31 cellular contexts compared by ENCODE assay signal in the genomic region with DNA sequence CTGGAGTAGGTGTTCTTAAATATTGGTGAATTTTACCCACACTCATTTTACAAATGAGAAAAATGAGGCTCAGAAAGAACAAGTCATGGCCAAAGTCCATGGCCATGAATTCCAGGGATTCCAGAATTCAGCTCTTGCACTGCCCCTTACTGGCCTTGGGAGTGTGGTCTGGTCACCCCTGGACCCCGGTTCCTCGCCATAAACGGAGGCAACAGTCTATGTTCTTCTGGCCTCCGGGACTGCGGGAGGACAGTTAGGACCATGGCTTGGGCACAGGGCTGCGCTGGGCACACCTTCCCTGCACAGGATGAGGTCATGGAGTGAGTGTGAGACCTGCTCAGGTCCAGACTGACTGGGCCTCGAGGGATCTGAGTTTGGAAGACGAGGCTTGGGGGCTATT. TPM values are rescaled to one million over a fixed set of nuclear protein-coding genes. Genes with fewer than 3 reads are reported as not detected.
DNase-seq lines count a peak whose midpoint lies in the region; ATAC-seq, FAIRE-seq and TF ChIP-seq lines count a peak whose summit lies in the region.
"Had no signal": no experiment of that assay in that cellular context is flagged by ENCODE, and none has a peak within 500 bp of the region (broad histone marks: within the 10 kb centered on the region; RNA-seq: fewer than 3 reads in every experiment).

No MANE protein-coding gene starts in this region.

- H2BK120ac ChIP-seq in H1 (replicated peaks; ENCODE audit: low read depth, low read length) (no peak overlapping the region), mesenchymal stem cell (ENCODE audit: low read depth, low read length) (no peak overlapping the region)

- no peak overlapping the region for H3K23ac ChIP-seq in H1 (ENCODE audit: insufficient read length)
- H3K23ac ChIP-seq in mesenchymal stem cell (ENCODE audit: low read length in 2 of 2), result no peak overlapping the region

- peaks cover 3% of the 10 kb centered on the region; the same call in 1 of the 2 replicates for H3K23me2 ChIP-seq in H1 (ENCODE audit: low read depth, low read length)

- H3K36me3 ChIP-seq in H1 (ENCODE audit: control insufficient read depth in 2 of 4, insufficient read depth in 4 of 4, low read length in 3 of 4) (no peaks in the 10 kb centered on the region), HepG2 (replicated peaks in 1 of 2; ENCODE audit: control insufficient read depth in 1 of 2, insufficient read depth in 2 of 2, low read length in 2 of 2) (no peaks in the 10 kb centered on the region), osteoblast (ENCODE audit: insufficient read depth, low read length) (no peaks in the 10 kb centered on the region), PC-9 (ENCODE audit: low read depth) (no peaks in the 10 kb centered on the region), mesenchymal stem cell (ENCODE audit: control insufficient read depth in 1 of 2, insufficient read depth in 2 of 2, low read depth in 1 of 2, low read length in 2 of 2) (no peaks in the 10 kb centered on the region)
- H3K36me3 ChIP-seq: BE2C, BLaER1 had no signal

- H2AFZ ChIP-seq in H1 (ENCODE audit: low read length), result no peak overlapping the region
- H2AFZ ChIP-seq in HepG2 (ENCODE audit: low read length), result no peak overlapping the region
- no peak overlapping the region for H2AFZ ChIP-seq in osteoblast (ENCODE audit: low read length)
- H2AFZ ChIP-seq in PC-9, result no peak overlapping the region
- H2AFZ ChIP-seq in mesenchymal stem cell (ENCODE audit: low read depth, low read length), result no peak overlapping the region

- H3K4me1 ChIP-seq in H1 (replicated peaks in 1 of 4; ENCODE audit: control insufficient read depth in 3 of 4, insufficient read depth in 4 of 4, low read length in 3 of 4) (peaks cover 0 to 3% (median 0%) of the 10 kb centered on the region in 4 experiments; a peak in 1 of 7 replicates), HepG2 (ENCODE audit: insufficient read depth, low read length) (peaks cover 52% of the 10 kb centered on the region), osteoblast (ENCODE audit: insufficient read depth, low read length) (no peaks in the 10 kb centered on the region), PC-9 (replicated peaks; ENCODE audit: insufficient read depth) (no peaks in the 10 kb centered on the region), mesenchymal stem cell (ENCODE audit: control insufficient read depth, insufficient read depth, low read depth, low read length) (peaks cover 2% of the 10 kb centered on the region)
- H3K4me1 ChIP-seq: BE2C had no signal

- in situ Hi-C loops in HepG2 (cut with HindIII; ENCODE audit: extremely low pct_ligation_motif_present, low pct_unique_long_range_greater_than_20kb), result loop anchor here (5.0 kb wide), 1 partner anchor 62 kb away; no protein-coding TSS in a partner anchor

- POLR2A ChIA-PET in H1 (lab: Charles Lee; ENCODE audit: partially characterized antibody) (no interaction called here), HepG2 (lab: Yijun Ruan, JAX) (interaction anchor here (0.7 to 2.8 kb wide), 8 partner anchors 13 to 64 kb away, joined by 3 to 15 read pairs (median 6); partner anchors contain the start of gene OTUB2), PC-9 (lab: Charles Lee; ENCODE audit: unreplicated experiment) (no interaction called here)

- TF ChIP-seq RAD21 in H1 (IDR thresholded peaks at IDR 0.05 in 1 of 2, conservative IDR thresholded peaks at IDR 0.05 in 1 of 2; ENCODE audit: low read depth in 2 of 2, low read length in 2 of 2) (no peak), HepG2 (CRISPR knock-in tag; IDR thresholded peaks at IDR 0.05) (no peak)

- BruUV-seq in HepG2 (replicated peaks; lab: Mats Ljungman, UMichigan) (no TSS peak), PC-9 (replicated peaks; lab: Mats Ljungman, UMichigan) (no TSS peak)

- no peak overlapping the region for H3K14ac ChIP-seq in H1 (ENCODE audit: insufficient read length)
- no peak overlapping the region for H3K14ac ChIP-seq in mesenchymal stem cell (ENCODE audit: low read length in 2 of 2)

- no peak overlapping the region for H4K5ac ChIP-seq in H1 (ENCODE audit: insufficient read length, low read depth, low read length)

- H3K4ac ChIP-seq in H1 (replicated peaks; ENCODE audit: insufficient read length, low read depth, low read length), result no peak overlapping the region
- H3K4ac ChIP-seq in mesenchymal stem cell (ENCODE audit: low read depth in 1 of 2, low read length in 2 of 2), result no peak overlapping the region

- H4K91ac ChIP-seq in H1 (replicated peaks; ENCODE audit: insufficient read length, low read length) (no peak overlapping the region), mesenchymal stem cell (ENCODE audit: low read length) (no peak overlapping the region)

- TF ChIP-seq POLR2A in H1 (IDR thresholded peaks at IDR 0.05; ENCODE audit: control extremely low read depth in 1 of 2, low read depth in 2 of 2, low read length in 2 of 2) (no peak), HepG2 (IDR thresholded peaks at IDR 0.05; ENCODE audit: insufficient read depth in 1 of 2, low read depth in 2 of 2, low read length in 2 of 2) (no peak; a peak in 1 of 4 replicates)

- H3K27me3 ChIP-seq in H1 (replicated peaks in 1 of 4; ENCODE audit: control insufficient read depth in 3 of 4, extremely low read depth in 1 of 4, insufficient read depth in 3 of 4, low read length in 3 of 4) (0 out of 7 replicates have a peak, but pooled peaks cover 0 to 2% (median 0%) of the 10 kb centered on the region in 4 experiments), HepG2 (ENCODE audit: control insufficient read depth in 1 of 2, insufficient read depth in 2 of 2, low read length in 2 of 2) (peaks cover 0 to 8% of the 10 kb centered on the region in 2 experiments; a peak in 2 of 5 replicates), osteoblast (ENCODE audit: insufficient read depth, low read length) (peaks cover 12% of the 10 kb centered on the region), PC-9 (ENCODE audit: insufficient read depth, low read depth) (no peaks in the 10 kb centered on the region), mesenchymal stem cell (ENCODE audit: control insufficient read depth in 1 of 2, insufficient read depth in 1 of 2, low read length in 2 of 2) (peaks cover 19 to 70% of the 10 kb centered on the region in 2 experiments)
- H3K27me3 ChIP-seq: BE2C, BLaER1 had no signal

- H2AK5ac ChIP-seq in H1 (ENCODE audit: low read depth, low read length) (no peak overlapping the region), mesenchymal stem cell (ENCODE audit: low read length, severe bottlenecking) (no peak overlapping the region)

- CTCF ChIA-PET in H1 (lab: Charles Lee; ENCODE audit: partially characterized antibody), result interaction anchor here (0.6 to 20.5 kb wide), 24 partner anchors 8 to 345 kb away, joined by 3 to 484 read pairs (median 6); partner anchors contain the start of gene OTUB2
- CTCF ChIA-PET in HepG2 (lab: Yijun Ruan, JAX; ENCODE audit: low intra/inter-chr PET ratio, low total read pairs), result interaction anchor here (1.4 kb wide), 1 partner anchor 50 kb away, joined by 3 read pairs; no protein-coding TSS in a partner anchor
- CTCF ChIA-PET in PC-9 (lab: Charles Lee), result no interaction called here

- H3K18ac ChIP-seq in H1 (ENCODE audit: extremely low read depth, low read length) (no peak overlapping the region), mesenchymal stem cell (ENCODE audit: low read depth in 1 of 2, low read length in 2 of 2) (no peak overlapping the region)

- peak; percentile 75 for ATAC-seq in HepG2
- ATAC-seq: GM12878 had no signal

- H3K56ac ChIP-seq in H1 (replicated peaks; ENCODE audit: insufficient read length, low read depth, low read length), result no peak overlapping the region

- H3F3A ChIP-seq in PC-9 (ENCODE audit: insufficient read depth, low read depth), result no peaks in the 10 kb centered on the region

- H4K8ac ChIP-seq in H1 (ENCODE audit: extremely low read depth, insufficient read depth, low read length), result no peak overlapping the region
- H4K8ac ChIP-seq in mesenchymal stem cell (ENCODE audit: low read length), result no peak overlapping the region

- 88% methylated on average over 8 of the region's 8 CpGs; no CpG with 5 or more reads in 1 of the 2 experiments for WGBS in H1 (ENCODE audit: extremely low coverage in 1 of 2, insufficient coverage in 1 of 2, insufficient read length in 1 of 2, insufficient replicate concordance in 2 of 2, low coverage in 1 of 2, low lambda C conversion rate in 2 of 2, missing lambda C conversion rate in 1 of 2), 2 experiments
- WGBS in HepG2 (ENCODE audit: low lambda C conversion rate), result 0% methylated on average over 4 of the region's 8 CpGs
- 83% methylated on average over 8 of the region's 8 CpGs for WGBS in mesenchymal stem cell

- H3K79me2 ChIP-seq in H1 (ENCODE audit: control insufficient read depth in 1 of 2, insufficient read depth in 2 of 2, low read length in 2 of 2), result no peaks in the 10 kb centered on the region
- H3K79me2 ChIP-seq in HepG2 (ENCODE audit: insufficient read depth, low read length), result no peaks in the 10 kb centered on the region
- H3K79me2 ChIP-seq in osteoblast (ENCODE audit: insufficient read depth, low read length), result no peaks in the 10 kb centered on the region
- no peaks in the 10 kb centered on the region for H3K79me2 ChIP-seq in PC-9 (ENCODE audit: low read depth)

- H4K20me1 ChIP-seq in H1 (replicated peaks in 1 of 2; ENCODE audit: control insufficient read depth in 1 of 2, insufficient read depth in 2 of 2, low read length in 2 of 2), result peaks cover 0 to 2% of the 10 kb centered on the region in 2 experiments
- no peaks in the 10 kb centered on the region for H4K20me1 ChIP-seq in HepG2 (ENCODE audit: insufficient read depth, low read length)
- H4K20me1 ChIP-seq in osteoblast (ENCODE audit: insufficient read depth, low read length), result no peaks in the 10 kb centered on the region
- H4K20me1 ChIP-seq in PC-9 (ENCODE audit: insufficient read depth), result no peaks in the 10 kb centered on the region
- H4K20me1 ChIP-seq: BLaER1 had no signal

- H3K9ac ChIP-seq in H1 (replicated peaks in 1 of 4; ENCODE audit: extremely low read depth in 1 of 4, low read depth in 3 of 4, low read length in 3 of 4) (no peak overlapping the region), HepG2 (ENCODE audit: insufficient read depth, low read depth, low read length) (peak overlapping the region; percentile 21; the same call in 1 of the 2 replicates), mesenchymal stem cell (ENCODE audit: low read length) (no peak overlapping the region)
- H3K9ac ChIP-seq: BLaER1 had no signal

- H2BK15ac ChIP-seq in H1 (ENCODE audit: low read length) (no peak overlapping the region), mesenchymal stem cell (ENCODE audit: low read depth, poor library complexity, severe bottlenecking) (no peak overlapping the region)

- no peaks in the 10 kb centered on the region for H3K9me3 ChIP-seq in H1 (ENCODE audit: insufficient read depth in 2 of 2, low read depth in 1 of 2, low read length in 1 of 2)
- H3K9me3 ChIP-seq in HepG2 (ENCODE audit: low read length), result no peaks in the 10 kb centered on the region
- no peaks in the 10 kb centered on the region for H3K9me3 ChIP-seq in osteoblast (ENCODE audit: low read depth, low read length)
- H3K9me3 ChIP-seq in PC-9 (ENCODE audit: insufficient read depth, low read depth), result no peaks in the 10 kb centered on the region
- H3K9me3 ChIP-seq in mesenchymal stem cell (ENCODE audit: control insufficient read depth, low read length), result no peaks in the 10 kb centered on the region
- H3K9me3 ChIP-seq: BE2C, BLaER1 had no signal

- H2BK12ac ChIP-seq in H1 (ENCODE audit: low read depth, low read length), result peak overlapping the region; percentile 43; the same call in 1 of the 2 replicates
- H2BK12ac ChIP-seq in mesenchymal stem cell (ENCODE audit: low read length in 2 of 2), result no peak overlapping the region

- intact Hi-C loops in HepG2 (cut with micrococcal nuclease; ENCODE audit: unreplicated experiment) (loop anchor here (2.0 kb wide), 1 partner anchor 57 kb away; no protein-coding TSS in a partner anchor), PC-9 (cut with micrococcal nuclease; ENCODE audit: unreplicated experiment) (no loop called here)

- no peak overlapping the region for H2BK20ac ChIP-seq in H1 (ENCODE audit: low read length)

- no peak overlapping the region for H3K4me2 ChIP-seq in H1 (ENCODE audit: insufficient read depth in 1 of 2, low read depth in 2 of 2, low read length in 2 of 2)
- peak overlapping the region; percentile 87 for H3K4me2 ChIP-seq in HepG2 (ENCODE audit: low read depth, low read length)
- H3K4me2 ChIP-seq in osteoblast (ENCODE audit: insufficient read depth, low read length), result no peak overlapping the region
- no peak overlapping the region for H3K4me2 ChIP-seq in PC-9
- H3K4me2 ChIP-seq in mesenchymal stem cell (ENCODE audit: low read length, poor library complexity, severe bottlenecking), result no peak overlapping the region
- H3K4me2 ChIP-seq: BLaER1 had no signal

- TF ChIP-seq EP300 in H1 (IDR thresholded peaks at IDR 0.05; ENCODE audit: borderline replicate concordance in 1 of 2, low read depth in 2 of 2, low read length in 2 of 2) (no peak), HepG2 (IDR thresholded peaks at IDR 0.05; ENCODE audit: low read depth in 2 of 2, low read length in 2 of 2) (no peak), HepG2 (CRISPR knock-in tag; IDR thresholded peaks at IDR 0.05; ENCODE audit: borderline replicate concordance) (no peak)

- H3K4me3 ChIP-seq in H1 (ENCODE audit: extremely low read depth in 1 of 4, insufficient read depth in 2 of 4, low read depth in 3 of 4, low read length in 4 of 4) (no peak overlapping the region), HepG2 (replicated peaks in 1 of 3; ENCODE audit: insufficient read depth in 1 of 3, low read depth in 2 of 3, low read length in 3 of 3) (peak overlapping the region in 2 of 3 experiments; percentile 18 to 62; a peak in 3 of 6 replicates), osteoblast (ENCODE audit: insufficient read depth, low read length) (no peak overlapping the region), PC-9 (no peak overlapping the region), mesenchymal stem cell (ENCODE audit: insufficient read depth in 1 of 2, low read depth in 1 of 2, low read length in 2 of 2) (no peak overlapping the region)
- H3K4me3 ChIP-seq: BLaER1, GM12878 had no signal

- no peaks in the 10 kb centered on the region for H3K79me1 ChIP-seq in H1 (ENCODE audit: low read depth, low read length)
- H3K79me1 ChIP-seq in mesenchymal stem cell (replicated peaks; ENCODE audit: low read length, poor library complexity, severe bottlenecking), result no peaks in the 10 kb centered on the region

- DNase-seq in H1 (ENCODE audit: low read depth in 1 of 2, low spot score in 2 of 2) (no peak), HepG2 (ENCODE audit: low spot score) (peak; percentile 77), osteoblast (ENCODE audit: insufficient read length, low spot score, missing footprints) (peak; percentile 85), PC-9 (no peak), mesenchymal stem cell (no peak)
- DNase-seq in stimulated activated CD4-positive, alpha-beta T cell treated with anti-CD3 and anti-CD28 coated beads, Interleukin-12 subunit alpha, Interleukin-12 subunit beta, amount 100 ng/mL, for 4 hours, result no peak
- DNase-seq: 8988T; ACHN; BE2C; C1 segment of cervical spinal cord; CD4-positive, alpha-beta memory T cell; CD4-positive, CD25-positive, alpha-beta regulatory T cell; CD8-positive, alpha-beta memory T cell; COR-L47; DMS 273 treated with DMSO at 0.1 percent for 48 hours; DMS153; DMS53; DMS79; DND-41; EL; GDM1 had no signal

- H3K27ac ChIP-seq in H1 (ENCODE audit: low read depth, low read length), result no peak overlapping the region
- H3K27ac ChIP-seq in HepG2 (ENCODE audit: extremely low read length, insufficient read depth, low read length), result peak overlapping the region; percentile 53
- no peak overlapping the region for H3K27ac ChIP-seq in osteoblast (ENCODE audit: low read depth, low read length)
- no peak overlapping the region for H3K27ac ChIP-seq in PC-9
- H3K27ac ChIP-seq in mesenchymal stem cell (ENCODE audit: low read length, poor library complexity, severe bottlenecking), result no peak overlapping the region
- H3K27ac ChIP-seq: BLaER1 had no signal

- TF ChIP-seq CTCF in H1 (IDR thresholded peaks at IDR 0.05; ENCODE audit: control extremely low read depth in 1 of 3, insufficient read depth in 1 of 3, low read depth in 1 of 3, low read length in 3 of 3) (no peak), HepG2 (CRISPR knock-in tag; IDR thresholded peaks at IDR 0.05) (peak; percentile 58), osteoblast (IDR thresholded peaks at IDR 0.05; ENCODE audit: extremely low read depth, low read depth, low read length) (no peak), PC-9 (conservative IDR thresholded peaks at IDR 0.05) (no peak)

- H3K9me2 ChIP-seq in PC-9 (ENCODE audit: insufficient read depth), result no peaks in the 10 kb centered on the region

- no peak for FAIRE-seq in H1 (lab: Jason Lieb, UNC)
- FAIRE-seq in HepG2 (lab: Jason Lieb, UNC), result peak; percentile 87
- FAIRE-seq: A204.1, GM12878, GM18507, GM19239 had no signal

- H2BK5ac ChIP-seq in H1 (ENCODE audit: low read depth, low read length), result no peak overlapping the region
- no peak overlapping the region for H2BK5ac ChIP-seq in mesenchymal stem cell (ENCODE audit: low read depth, low read length, poor library complexity, severe bottlenecking)

RNA-seq across cellular contexts. Expression of gene CCDC197, which starts 6.9 kb away (rescaled TPM):
- total RNA-seq in H1 (2021; fragmentation: NEBNext Ultra II Directional; extraction: Animal tissue kit (Norgen Biotek cat#: 25700)), result not detected in 2 replicates
- polyA plus RNA-seq in H1 (2011; rRNA removed), result not detected in 2 replicates
- polyA plus RNA-seq in H1 (2011; cell fraction: cytosol; rRNA removed), result not detected
- not detected for polyA plus RNA-seq in H1 (2011; cell fraction: nucleus; rRNA removed)
- not detected in 4 replicates for polyA plus RNA-seq in H1 (2012, experiment 1 of 2)
- polyA plus RNA-seq in H1 (2012, experiment 2 of 2), result not detected
- polyA plus RNA-seq in H1 (2013, experiment 1 of 2), result not detected
- not detected for polyA plus RNA-seq in H1 (2013, experiment 2 of 2)
- not detected in 2 replicates for polyA minus RNA-seq in H1 (2011; rRNA and poly(A)+ RNA removed)
- not detected for polyA minus RNA-seq in H1 (2011; cell fraction: cytosol; rRNA and poly(A)+ RNA removed)
- not detected for polyA minus RNA-seq in H1 (2011; cell fraction: nucleus; rRNA and poly(A)+ RNA removed)
- total RNA-seq in HepG2 (2016; rRNA removed; fragmentation: Illumina TruSeq; extraction: Trizol), result 0.11 TPM in 1 of 2 replicates, not detected in the other
- total RNA-seq in HepG2 (2016; cell fraction: cytosol; rRNA removed; fragmentation: Illumina TruSeq; extraction: Trizol; ENCODE audit: low read depth), result not detected in 2 replicates
- not detected in 2 replicates for total RNA-seq in HepG2 (2016; cell fraction: insoluble cytoplasmic fraction; rRNA removed; fragmentation: Illumina TruSeq; extraction: Trizol)
- total RNA-seq in HepG2 (2016; cell fraction: membrane; rRNA removed; fragmentation: Illumina TruSeq; extraction: Trizol), result not detected in 2 replicates
- total RNA-seq in HepG2 (2016; cell fraction: nucleus; rRNA removed; fragmentation: Illumina TruSeq; extraction: Trizol), result not detected in 2 replicates
- 0.13 TPM in 1 of 2 replicates, not detected in the other for polyA plus RNA-seq in HepG2 (2011; rRNA removed)
- not detected in 2 replicates for polyA plus RNA-seq in HepG2 (2011; cell fraction: cytosol; rRNA removed)
- 0.17 TPM in 1 of 2 replicates, not detected in the other for polyA plus RNA-seq in HepG2 (2011; cell fraction: nucleus; rRNA removed)
- 0.11 TPM in 1 of 2 replicates, not detected in the other for polyA plus RNA-seq in HepG2 (2012)
- polyA plus RNA-seq in HepG2 (2016; cell fraction: cytosol; fragmentation: Illumina TruSeq; extraction: Trizol; ENCODE audit: low read depth), result not detected in 2 replicates
- polyA plus RNA-seq in HepG2 (2016; cell fraction: insoluble cytoplasmic fraction; fragmentation: Illumina TruSeq; extraction: Trizol; ENCODE audit: low read depth), result not detected in 2 replicates
- 0.16 TPM in 1 of 2 replicates, not detected in the other for polyA plus RNA-seq in HepG2 (2016; cell fraction: membrane; fragmentation: Illumina TruSeq; extraction: Trizol; ENCODE audit: low read depth)
- 0.33 TPM in 1 of 2 replicates, not detected in the other for polyA plus RNA-seq in HepG2 (2016; cell fraction: nucleus; fragmentation: Illumina TruSeq; extraction: Trizol; ENCODE audit: insufficient read depth, low read depth)
- polyA minus RNA-seq in HepG2 (2011; rRNA and poly(A)+ RNA removed; ENCODE audit: low replicate concordance), result 0.20 TPM in 1 of 2 replicates, not detected in the other
- not detected in 2 replicates for polyA minus RNA-seq in HepG2 (2011; cell fraction: cytosol; rRNA and poly(A)+ RNA removed)
- not detected in 2 replicates for polyA minus RNA-seq in HepG2 (2011; cell fraction: nucleus; rRNA and poly(A)+ RNA removed)
- total RNA-seq in osteoblast, result not detected in 2 replicates
- total RNA-seq in PC-9 (2021), result not detected in 2 replicates
- not detected for polyA plus RNA-seq in mesenchymal stem cell (2013, experiment 1 of 2)
- not detected for polyA plus RNA-seq in mesenchymal stem cell (2013, experiment 2 of 2)
- total RNA-seq: A673; CD4-positive, alpha-beta memory T cell; CD4-positive, CD25-positive, alpha-beta regulatory T cell; CD8-positive, alpha-beta memory T cell; Daoy; G401; GM12878 had no signal
- polyA plus RNA-seq: AG04450; CD14-positive monocyte; CD4-positive, alpha-beta memory T cell; CD4-positive, CD25-positive, alpha-beta regulatory T cell; CD8-positive, alpha-beta memory T cell had no signal

RNA-seq across cellular contexts. Expression of gene OTUB2, which starts 22.1 kb away (rescaled TPM):
- 4.1 and 4.2 TPM in 2 replicates for total RNA-seq in H1 (2021; fragmentation: NEBNext Ultra II Directional; extraction: Animal tissue kit (Norgen Biotek cat#: 25700))
- polyA plus RNA-seq in H1 (2011; rRNA removed) (2.2 and 2.6 TPM in 2 replicates), HepG2 (2011; rRNA removed) (2.4 and 3.0 TPM in 2 replicates)
- polyA plus RNA-seq in H1 (2011; cell fraction: cytosol; rRNA removed), result 2.1 TPM
- 3.1 TPM for polyA plus RNA-seq in H1 (2011; cell fraction: nucleus; rRNA removed)
- 2.8 to 4.1 TPM (median 3.5 TPM) in 4 replicates for polyA plus RNA-seq in H1 (2012, experiment 1 of 2)
- 5.0 TPM for polyA plus RNA-seq in H1 (2012, experiment 2 of 2)
- polyA plus RNA-seq in H1 (2013, experiment 1 of 2), result 2.3 TPM
- polyA plus RNA-seq in H1 (2013, experiment 2 of 2), result 2.1 TPM
- polyA minus RNA-seq in H1 (2011; rRNA and poly(A)+ RNA removed), result 7.9 and 8.0 TPM in 2 replicates
- polyA minus RNA-seq in H1 (2011; cell fraction: cytosol; rRNA and poly(A)+ RNA removed), result 4.5 TPM
- polyA minus RNA-seq in H1 (2011; cell fraction: nucleus; rRNA and poly(A)+ RNA removed), result 5.9 TPM
- total RNA-seq in HepG2 (2016; rRNA removed; fragmentation: Illumina TruSeq; extraction: Trizol) (2.2 and 2.4 TPM in 2 replicates), osteoblast (1.2 and 1.4 TPM in 2 replicates), PC-9 (2021) (0.43 and 0.55 TPM in 2 replicates)
- total RNA-seq in HepG2 (2016; cell fraction: cytosol; rRNA removed; fragmentation: Illumina TruSeq; extraction: Trizol; ENCODE audit: low read depth), result 0.30 and 0.44 TPM in 2 replicates
- total RNA-seq in HepG2 (2016; cell fraction: insoluble cytoplasmic fraction; rRNA removed; fragmentation: Illumina TruSeq; extraction: Trizol), result 1.8 and 1.9 TPM in 2 replicates
- 1.2 and 1.4 TPM in 2 replicates for total RNA-seq in HepG2 (2016; cell fraction: membrane; rRNA removed; fragmentation: Illumina TruSeq; extraction: Trizol)
- total RNA-seq in HepG2 (2016; cell fraction: nucleus; rRNA removed; fragmentation: Illumina TruSeq; extraction: Trizol), result 2.6 and 3.1 TPM in 2 replicates
- polyA plus RNA-seq in HepG2 (2011; cell fraction: cytosol; rRNA removed), result 2.3 and 2.6 TPM in 2 replicates
- 3.9 and 4.1 TPM in 2 replicates for polyA plus RNA-seq in HepG2 (2011; cell fraction: nucleus; rRNA removed)
- 1.4 and 1.9 TPM in 2 replicates for polyA plus RNA-seq in HepG2 (2012)
- polyA plus RNA-seq in HepG2 (2016; cell fraction: cytosol; fragmentation: Illumina TruSeq; extraction: Trizol; ENCODE audit: low read depth), result 0.21 and 0.70 TPM in 2 replicates
- polyA plus RNA-seq in HepG2 (2016; cell fraction: insoluble cytoplasmic fraction; fragmentation: Illumina TruSeq; extraction: Trizol; ENCODE audit: low read depth), result 2.0 and 2.3 TPM in 2 replicates
- 0.58 and 1.0 TPM in 2 replicates for polyA plus RNA-seq in HepG2 (2016; cell fraction: membrane; fragmentation: Illumina TruSeq; extraction: Trizol; ENCODE audit: low read depth)
- polyA plus RNA-seq in HepG2 (2016; cell fraction: nucleus; fragmentation: Illumina TruSeq; extraction: Trizol; ENCODE audit: insufficient read depth, low read depth), result 2.1 and 2.3 TPM in 2 replicates
- 0.49 and 8.2 TPM in 2 replicates for polyA minus RNA-seq in HepG2 (2011; rRNA and poly(A)+ RNA removed; ENCODE audit: low replicate concordance)
- polyA minus RNA-seq in HepG2 (2011; cell fraction: cytosol; rRNA and poly(A)+ RNA removed), result 3.3 and 4.7 TPM in 2 replicates
- 10.0 and 11.3 TPM in 2 replicates for polyA minus RNA-seq in HepG2 (2011; cell fraction: nucleus; rRNA and poly(A)+ RNA removed)
- polyA plus RNA-seq in mesenchymal stem cell (2013, experiment 1 of 2), result 1.1 TPM
- 1.1 TPM for polyA plus RNA-seq in mesenchymal stem cell (2013, experiment 2 of 2)

RNA-seq across cellular contexts. Expression of gene ASB2, which starts 27.6 kb away (rescaled TPM):
- total RNA-seq in H1 (2021; fragmentation: NEBNext Ultra II Directional; extraction: Animal tissue kit (Norgen Biotek cat#: 25700)), result 0.77 and 1.0 TPM in 2 replicates
- polyA plus RNA-seq in H1 (2011; rRNA removed), result 2.1 and 3.2 TPM in 2 replicates
- 1.3 TPM for polyA plus RNA-seq in H1 (2011; cell fraction: cytosol; rRNA removed)
- 0.91 TPM for polyA plus RNA-seq in H1 (2011; cell fraction: nucleus; rRNA removed)
- 0.37 to 0.97 TPM (median 0.77 TPM) in 4 replicates for polyA plus RNA-seq in H1 (2012, experiment 1 of 2)
- polyA plus RNA-seq in H1 (2012, experiment 2 of 2), result 0.47 TPM
- polyA plus RNA-seq in H1 (2013, experiment 1 of 2), result 0.83 TPM
- polyA plus RNA-seq in H1 (2013, experiment 2 of 2), result 1.2 TPM
- 1.2 and 2.1 TPM in 2 replicates for polyA minus RNA-seq in H1 (2011; rRNA and poly(A)+ RNA removed)
- 3.7 TPM for polyA minus RNA-seq in H1 (2011; cell fraction: cytosol; rRNA and poly(A)+ RNA removed)
- 1.9 TPM for polyA minus RNA-seq in H1 (2011; cell fraction: nucleus; rRNA and poly(A)+ RNA removed)
- 0.46 and 0.82 TPM in 2 replicates for total RNA-seq in HepG2 (2016; rRNA removed; fragmentation: Illumina TruSeq; extraction: Trizol)
- 0.26 and 0.40 TPM in 2 replicates for total RNA-seq in HepG2 (2016; cell fraction: cytosol; rRNA removed; fragmentation: Illumina TruSeq; extraction: Trizol; ENCODE audit: low read depth)
- 0.62 and 0.93 TPM in 2 replicates for total RNA-seq in HepG2 (2016; cell fraction: insoluble cytoplasmic fraction; rRNA removed; fragmentation: Illumina TruSeq; extraction: Trizol)
- 0.37 and 0.83 TPM in 2 replicates for total RNA-seq in HepG2 (2016; cell fraction: membrane; rRNA removed; fragmentation: Illumina TruSeq; extraction: Trizol)
- 1.1 and 1.3 TPM in 2 replicates for total RNA-seq in HepG2 (2016; cell fraction: nucleus; rRNA removed; fragmentation: Illumina TruSeq; extraction: Trizol)
- 4.1 and 4.5 TPM in 2 replicates for polyA plus RNA-seq in HepG2 (2011; rRNA removed)
- polyA plus RNA-seq in HepG2 (2011; cell fraction: cytosol; rRNA removed), result 4.5 and 6.1 TPM in 2 replicates
- 9.6 and 13.9 TPM in 2 replicates for polyA plus RNA-seq in HepG2 (2011; cell fraction: nucleus; rRNA removed)
- 0.48 and 0.80 TPM in 2 replicates for polyA plus RNA-seq in HepG2 (2012)
- 0.21 and 0.37 TPM in 2 replicates for polyA plus RNA-seq in HepG2 (2016; cell fraction: cytosol; fragmentation: Illumina TruSeq; extraction: Trizol; ENCODE audit: low read depth)
- 0.58 and 0.71 TPM in 2 replicates for polyA plus RNA-seq in HepG2 (2016; cell fraction: insoluble cytoplasmic fraction; fragmentation: Illumina TruSeq; extraction: Trizol; ENCODE audit: low read depth)
- polyA plus RNA-seq in HepG2 (2016; cell fraction: membrane; fragmentation: Illumina TruSeq; extraction: Trizol; ENCODE audit: low read depth), result 0.35 and 0.43 TPM in 2 replicates
- polyA plus RNA-seq in HepG2 (2016; cell fraction: nucleus; fragmentation: Illumina TruSeq; extraction: Trizol; ENCODE audit: insufficient read depth, low read depth), result 1.0 and 1.6 TPM in 2 replicates
- 14.4 TPM in 1 of 2 replicates, not detected in the other for polyA minus RNA-seq in HepG2 (2011; rRNA and poly(A)+ RNA removed; ENCODE audit: low replicate concordance)
- 3.1 and 3.4 TPM in 2 replicates for polyA minus RNA-seq in HepG2 (2011; cell fraction: cytosol; rRNA and poly(A)+ RNA removed)
- polyA minus RNA-seq in HepG2 (2011; cell fraction: nucleus; rRNA and poly(A)+ RNA removed), result 3.7 and 6.6 TPM in 2 replicates
- total RNA-seq in osteoblast, result 0.88 and 1.1 TPM in 2 replicates
- total RNA-seq in PC-9 (2021), result not detected in 2 replicates
- not detected for polyA plus RNA-seq in mesenchymal stem cell (2013, experiment 1 of 2)
- not detected for polyA plus RNA-seq in mesenchymal stem cell (2013, experiment 2 of 2)
- total RNA-seq: A673 had no signal

Comparison
In these comparisons a context has a peak if more than half of its experiments do, and no peak if none do; other contexts are left out.
1. DNase-seq: peak in HepG2 (single experiment) and osteoblast (single experiment); none in H1 (0 of 2), PC-9 (0 of 2), stimulated activated CD4-positive, alpha-beta T cell treated with anti-CD3 and anti-CD28 coated beads, Interleukin-12 subunit alpha, Interleukin-12 subunit beta, amount 100 ng/mL, for 4 hours (single experiment) and mesenchymal stem cell (single experiment).
2. H3K4me3 ChIP-seq: peak in HepG2 (2 of 3); none in H1 (0 of 4), osteoblast (single experiment), PC-9 (single experiment) and mesenchymal stem cell (0 of 2).
3. Of the 41 proteins assayed by ChIP-seq in both HepG2 and H1: peak only in HepG2: ASH2L, ATF2, ATF3, CTCF, JUND, MAX and 2 more; only in H1: none; in both: none; in neither: 33.